Comparison of ENCODE assay signal across 9 cellular contexts in the genomic region with DNA sequence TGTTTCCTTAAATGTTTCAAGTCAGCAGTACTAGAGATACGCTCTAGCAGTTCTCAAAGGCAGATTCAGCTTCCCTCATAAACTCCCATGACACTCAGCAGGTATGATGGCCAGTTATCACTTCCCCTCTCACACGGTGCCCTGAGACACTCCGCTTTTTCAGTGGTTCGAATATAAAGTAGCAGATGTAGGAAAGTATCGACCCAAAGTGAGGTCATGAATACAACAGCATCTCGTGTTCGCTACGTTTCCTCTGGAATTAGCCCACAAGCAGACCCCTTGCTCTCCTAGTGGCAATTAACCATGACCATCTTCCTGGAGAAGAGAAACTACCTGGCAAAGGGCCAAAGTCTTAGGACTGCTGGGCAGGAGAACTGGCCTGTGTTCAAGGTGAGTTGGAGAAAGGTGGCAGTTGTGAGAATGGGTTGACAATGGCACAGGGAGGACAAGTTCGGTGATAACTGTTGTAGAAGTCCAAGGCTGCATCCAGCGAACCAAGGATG. TPM values are rescaled to one million over a fixed set of nuclear protein-coding genes. Genes with fewer than 3 reads are reported as not detected.
DNase-seq lines count a peak whose midpoint lies in the region; ATAC-seq and TF ChIP-seq lines count a peak whose summit lies in the region.
"Had no signal": no experiment of that assay in that cellular context is flagged by ENCODE, and none has a peak within 500 bp of the region (broad histone marks: within the 10 kb centered on the region; RNA-seq: fewer than 3 reads in every experiment).

No MANE protein-coding gene starts in this region.

- no peak for TF ChIP-seq CTCF in osteocyte (IDR thresholded peaks at IDR 0.05)

- peaks cover 26 to 37% (median 34%) of the 10 kb centered on the region in 3 donors for H3K4me1 Mint-ChIP-seq in naive B cell
- peaks cover 2% of the 10 kb centered on the region for H3K4me1 Mint-ChIP-seq in osteocyte (ENCODE audit: unreplicated experiment)
- H3K4me1 Mint-ChIP-seq: neural progenitor cell had no signal

- peak; percentile 87 for DNase-seq in naive B cell
- no peak for DNase-seq in islet precursor cell
- no peak for DNase-seq in osteocyte (ENCODE audit: extremely low spot score, unreplicated experiment)
- DNase-seq: activated CD8-positive, alpha-beta T cell treated with anti-CD3 and anti-CD28 coated beads for 36 hours; NCI-H1092 had no signal

- no peaks in the 10 kb centered on the region for H3K9me3 Mint-ChIP-seq in naive B cell
- no peaks in the 10 kb centered on the region for H3K9me3 Mint-ChIP-seq in osteocyte (ENCODE audit: unreplicated experiment)
- H3K9me3 Mint-ChIP-seq: activated CD8-positive, alpha-beta T cell treated with anti-CD3 and anti-CD28 coated beads for 36 hours; neural progenitor cell had no signal

- peak; percentile 79 for ATAC-seq in GM19438 (IDR thresholded peaks at IDR 0.05; ENCODE audit: low read depth, unreplicated experiment)
- peak; percentile 39 for ATAC-seq in HG03439 (IDR thresholded peaks at IDR 0.05; ENCODE audit: unreplicated experiment)
- ATAC-seq in naive B cell (ENCODE audit: low read depth in 2 of 2) = peak; percentile 98 to 99
- ATAC-seq in HG02763 (IDR thresholded peaks at IDR 0.05; ENCODE audit: unreplicated experiment) = no peak
- ATAC-seq: activated CD8-positive, alpha-beta T cell treated with anti-CD3 and anti-CD28 coated beads for 36 hours had no signal

- H3K4me3 Mint-ChIP-seq in naive B cell = peak overlapping the region; percentile 55 to 91 (median 80)
- no peak overlapping the region for H3K4me3 Mint-ChIP-seq in osteocyte (ENCODE audit: unreplicated experiment)
- H3K4me3 Mint-ChIP-seq: activated CD8-positive, alpha-beta T cell treated with anti-CD3 and anti-CD28 coated beads for 36 hours; neural progenitor cell had no signal

- H3K36me3 Mint-ChIP-seq in naive B cell (peaks cover 1 to 13% of the 10 kb centered on the region in 2 donors), osteocyte (ENCODE audit: unreplicated experiment) (peaks cover 24% of the 10 kb centered on the region)

- no peaks in the 10 kb centered on the region for H3K27me3 Mint-ChIP-seq in naive B cell
- H3K27me3 Mint-ChIP-seq in osteocyte (ENCODE audit: unreplicated experiment) = no peaks in the 10 kb centered on the region
- H3K27me3 Mint-ChIP-seq: activated CD8-positive, alpha-beta T cell treated with anti-CD3 and anti-CD28 coated beads for 36 hours had no signal

- peak overlapping the region; percentile 98 to 99 (median 99) for H3K27ac Mint-ChIP-seq in naive B cell
- H3K27ac Mint-ChIP-seq in osteocyte (ENCODE audit: unreplicated experiment) = no peak overlapping the region
- H3K27ac Mint-ChIP-seq: neural progenitor cell had no signal

RNA-seq across cellular contexts. Expression of a gene that starts 9.3 kb away (rescaled TPM):
- polyA plus RNA-seq in naive B cell (ENCODE audit: low read depth in 6 of 6) = 10 to 100 TPM in 3 of 6 donors, 1 to 10 TPM in 3; 7.8 to 11.6 (median 10.1) TPM
- 23.4 and 23.9 TPM in 2 replicates for total RNA-seq in osteocyte

RNA-seq across cellular contexts. Expression of a gene that starts 9.4 kb away (rescaled TPM):
- polyA plus RNA-seq in naive B cell (ENCODE audit: low read depth in 6 of 6) = 10 to 100 TPM; 16.6 to 32.9 (median 24.6) TPM
- total RNA-seq in osteocyte = 116 and 118 TPM in 2 replicates

RNA-seq across cellular contexts. Expression of a gene that starts 29.2 kb away (rescaled TPM):
- polyA plus RNA-seq in naive B cell (ENCODE audit: low read depth in 6 of 6) = 100 to 1,000 TPM; 594 to 733 (median 606) TPM
- 369 and 380 TPM in 2 replicates for total RNA-seq in osteocyte

RNA-seq across cellular contexts. Expression of a gene that starts 36.2 kb away (rescaled TPM):
- 1 to 10 TPM in 2 of 6 donors, under 1 TPM in 4; 0.28 to 1.1 (median 0.77) TPM for polyA plus RNA-seq in naive B cell (ENCODE audit: low read depth in 6 of 6)
- total RNA-seq in osteocyte = 206 and 212 TPM in 2 replicates

RNA-seq across cellular contexts. Expression of a gene that starts 44.4 kb away (rescaled TPM):
- 1 to 10 TPM; 3.3 to 8.9 (median 5.6) TPM for polyA plus RNA-seq in naive B cell (ENCODE audit: low read depth in 6 of 6)
- 2.0 and 2.4 TPM in 2 replicates for total RNA-seq in osteocyte
